24 cellular contexts compared by ENCODE assay signal in genomic region chr20:41041693-41042092, GRCh38.
"Had no signal": no experiment of that assay in that cellular context is flagged by ENCODE, and none has a peak within 500 bp of the region (broad histone marks: within the 10 kb centered on the region; RNA-seq: fewer than 3 reads in every experiment).

No MANE protein-coding gene starts in this region.

- H3K9me3 ChIP-seq: colonic mucosa, gastrocnemius medialis, lower lobe of right lung, ovary, psoas muscle, spleen, stomach, thyroid gland had no signal

- H3K27ac Mint-ChIP-seq: dendritic cell treated with granulocyte-macrophage colony-stimulating factor and Interleukin-4, amounts not matched to agents 40 ng/mL and 50 ng/mL, for 4 days; endodermal cell; stimulated activated naive B cell treated with anti-CD40 and anti-IgM and Interleukin-4, amounts not matched to agents 10 μg/mL and 1 μg/mL and 100 μg/mL, for 72 hours; type B pancreatic cell had no signal

- H3K27me3 Mint-ChIP-seq: dendritic cell treated with granulocyte-macrophage colony-stimulating factor and Interleukin-4, amounts not matched to agents 40 ng/mL and 50 ng/mL, for 4 days; naive thymus-derived CD8-positive, alpha-beta T cell; stimulated activated naive B cell treated with anti-CD40 and anti-IgM and Interleukin-4, amounts not matched to agents 10 μg/mL and 1 μg/mL and 100 μg/mL, for 72 hours; type B pancreatic cell had no signal

- H3K36me3 ChIP-seq: colonic mucosa, gastrocnemius medialis, lower lobe of right lung, ovary, stomach, thyroid gland had no signal

- H3K9me3 Mint-ChIP-seq: dendritic cell treated with granulocyte-macrophage colony-stimulating factor and Interleukin-4, amounts not matched to agents 40 ng/mL and 50 ng/mL, for 4 days; endodermal cell; naive thymus-derived CD8-positive, alpha-beta T cell; stimulated activated naive B cell treated with anti-CD40 and anti-IgM and Interleukin-4, amounts not matched to agents 10 μg/mL and 1 μg/mL and 100 μg/mL, for 72 hours; type B pancreatic cell had no signal

- DNase-seq: colonic mucosa; effector CD8-positive, alpha-beta T cell; endodermal cell; foreskin fibroblast; gastrocnemius medialis; head of caudate nucleus; left ventricle myocardium superior; lower lobe of right lung; naive thymus-derived CD8-positive, alpha-beta T cell; occipital lobe; ovary; posterior cingulate gyrus; psoas muscle; right cardiac atrium; spleen; stimulated activated CD4-positive, alpha-beta T cell treated with anti-CD3 and anti-CD28 coated beads, Interleukin-4, amount 100 ng/mL, for 4 hours; stimulated activated naive B cell treated with anti-CD40 and anti-IgM and Interleukin-4, amounts not matched to agents 10 μg/mL and 1 μg/mL and 100 μg/mL, for 72 hours; stomach; thyroid gland had no signal

- H3K4me3 Mint-ChIP-seq: dendritic cell treated with granulocyte-macrophage colony-stimulating factor and Interleukin-4, amounts not matched to agents 40 ng/mL and 50 ng/mL, for 4 days; endodermal cell; stimulated activated naive B cell treated with anti-CD40 and anti-IgM and Interleukin-4, amounts not matched to agents 10 μg/mL and 1 μg/mL and 100 μg/mL, for 72 hours; type B pancreatic cell had no signal

- H3K27me3 ChIP-seq: colonic mucosa, gastrocnemius medialis, ovary, spleen, stomach, thyroid gland had no signal

- ATAC-seq: esophagus mucosa; gastrocnemius medialis; left ventricle myocardium superior; lower lobe of right lung; psoas muscle; right cardiac atrium; stimulated activated naive B cell treated with anti-CD40 and anti-IgM and Interleukin-4, amounts not matched to agents 10 μg/mL and 1 μg/mL and 100 μg/mL, for 72 hours had no signal

- H3K27ac ChIP-seq: colonic mucosa, epithelial cell of prostate, gastrocnemius medialis, lower lobe of right lung, ovary, psoas muscle, skin epidermis, spleen, stomach, thyroid gland had no signal

- H3K4me3 ChIP-seq: colonic mucosa, gastrocnemius medialis, lower lobe of right lung, ovary, psoas muscle, skin epidermis, spleen, stomach, thyroid gland had no signal
